ENCODE assay signal across 9 cellular contexts in the genomic region with DNA sequence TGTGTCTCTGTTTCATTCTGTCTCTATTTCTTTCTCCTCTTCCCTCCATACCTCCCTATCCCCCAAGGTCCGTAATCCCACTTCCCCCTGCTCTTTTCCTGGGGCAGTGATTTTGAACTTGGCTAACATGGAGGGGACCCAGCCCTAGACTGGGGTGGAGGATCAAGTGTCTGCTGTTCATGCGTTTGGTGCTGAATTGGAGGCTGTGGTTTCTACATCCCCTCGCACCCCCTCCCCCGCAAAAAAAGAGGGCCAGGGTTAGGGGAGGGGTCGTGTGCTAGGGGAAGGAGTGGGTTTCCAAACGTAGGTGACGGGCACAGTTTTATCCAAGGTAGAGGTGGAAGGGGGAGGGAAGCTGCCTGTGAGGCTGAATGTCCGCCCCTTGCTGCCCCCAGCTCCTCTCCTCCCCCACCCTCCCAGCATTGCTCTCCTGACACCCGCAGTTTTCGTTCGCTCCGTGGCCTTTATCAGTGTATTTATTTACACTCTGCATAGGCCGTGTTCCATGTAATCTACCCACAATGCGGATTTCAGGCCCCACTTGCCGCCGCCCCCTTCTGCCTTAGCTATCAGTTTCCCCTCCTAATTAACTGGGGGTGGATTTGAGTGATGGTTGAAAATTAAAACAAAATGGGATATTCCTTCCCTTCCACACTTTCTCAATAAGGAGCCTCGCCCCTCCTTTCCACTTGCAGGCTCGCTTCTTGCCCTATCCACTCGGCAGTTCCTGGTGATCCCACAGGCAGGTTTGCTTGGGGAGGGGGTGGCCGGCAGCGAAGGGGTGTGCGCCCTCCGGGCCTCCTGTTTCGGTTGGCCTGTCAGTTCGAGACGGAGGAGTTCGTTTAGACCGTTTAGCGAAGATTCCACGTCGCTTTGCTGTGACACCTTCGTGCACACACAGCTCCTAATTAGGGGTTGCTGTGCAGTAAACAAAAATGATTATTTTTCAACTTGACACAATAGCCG. TPM values are rescaled to one million over a fixed set of nuclear protein-coding genes. Genes with fewer than 3 reads are reported as not detected.
DNase-seq lines count a peak whose midpoint lies in the region; ATAC-seq lines count a peak whose summit lies in the region.
"Had no signal": no experiment of that assay in that cellular context is flagged by ENCODE, and none has a peak within 500 bp of the region (broad histone marks: within the 10 kb centered on the region; RNA-seq: fewer than 3 reads in every experiment).

No MANE protein-coding gene starts in this region.

- H3K4me3 Mint-ChIP-seq in activated T-cell treated with anti-CD3 and anti-CD28 coated beads, Interleukin-2, amount 50 U/mL, for 72 hours: peak overlapping the region; percentile 78 to 81

- H3K36me3 ChIP-seq in SJSA1 (no peaks in the 10 kb centered on the region), iPS-18a (ENCODE audit: control insufficient read depth, low read depth, low read length) (no peaks in the 10 kb centered on the region), stomach smooth muscle (ENCODE audit: control insufficient read depth in 2 of 2, insufficient read depth in 2 of 2, low read length in 2 of 2) (no peaks in the 10 kb centered on the region)
- H3K36me3 ChIP-seq: gastrocnemius medialis had no signal

- DNase-seq in activated T-cell treated with anti-CD3 and anti-CD28 coated beads, Interleukin-2, amount 50 U/mL, for 72 hours: no peak
- no peak for DNase-seq in activated T-cell treated with anti-CD3 and anti-CD28 coated beads for 4 hours
- DNase-seq in SJSA1 (ENCODE audit: low read depth in 1 of 2, low spot score in 2 of 2): no peak
- DNase-seq in LoVo (ENCODE audit: low spot score): no peak

- peaks cover 18% of the 10 kb centered on the region for H3K4me1 ChIP-seq in SJSA1 (replicated peaks)
- H3K4me1 ChIP-seq in iPS-18a (ENCODE audit: control insufficient read depth, low read depth, low read length): peaks cover 47% of the 10 kb centered on the region
- peaks cover 39% of the 10 kb centered on the region for H3K4me1 ChIP-seq in stomach smooth muscle (ENCODE audit: control insufficient read depth, insufficient read depth, low read length)

- no peaks in the 10 kb centered on the region for H3K9me3 Mint-ChIP-seq in activated T-cell treated with anti-CD3 and anti-CD28 coated beads, Interleukin-2, amount 50 U/mL, for 72 hours

- no peaks in the 10 kb centered on the region for H3K36me3 Mint-ChIP-seq in activated T-cell treated with anti-CD3 and anti-CD28 coated beads, Interleukin-2, amount 50 U/mL, for 72 hours (ENCODE audit: insufficient read depth in 2 of 2)

- H3K27me3 Mint-ChIP-seq in activated T-cell treated with anti-CD3 and anti-CD28 coated beads, Interleukin-2, amount 50 U/mL, for 72 hours (ENCODE audit: low read depth): peaks cover 69% of the 10 kb centered on the region

- ATAC-seq in activated T-cell treated with anti-CD3 and anti-CD28 coated beads, Interleukin-2, amount 50 U/mL, for 72 hours (replicated peaks in 1 of 2): no peak
- ATAC-seq in HG02610 (IDR thresholded peaks at IDR 0.05; ENCODE audit: unreplicated experiment) (no peak), HG03469 (IDR thresholded peaks at IDR 0.05; ENCODE audit: unreplicated experiment) (no peak)

- no peak overlapping the region for H3K27ac Mint-ChIP-seq in activated T-cell treated with anti-CD3 and anti-CD28 coated beads, Interleukin-2, amount 50 U/mL, for 72 hours

- no peaks in the 10 kb centered on the region for H3K9me3 ChIP-seq in SJSA1 (replicated peaks)
- H3K9me3 ChIP-seq in iPS-18a (ENCODE audit: control insufficient read depth, low read depth, low read length): no peaks in the 10 kb centered on the region
- no peaks in the 10 kb centered on the region for H3K9me3 ChIP-seq in stomach smooth muscle (ENCODE audit: control insufficient read depth in 2 of 2, low read length in 2 of 2)
- H3K9me3 ChIP-seq: gastrocnemius medialis had no signal

- no peak overlapping the region for H3K27ac ChIP-seq in SJSA1
- H3K27ac ChIP-seq in iPS-18a (ENCODE audit: low read length): no peak overlapping the region
- no peak overlapping the region for H3K27ac ChIP-seq in stomach smooth muscle (ENCODE audit: low read length)
- H3K27ac ChIP-seq: gastrocnemius medialis had no signal

- H3K9ac ChIP-seq in iPS-18a (ENCODE audit: low read length) (no peak overlapping the region), stomach smooth muscle (ENCODE audit: low read length in 2 of 2) (no peak overlapping the region)

- H3K4me3 ChIP-seq in SJSA1: peak overlapping the region; percentile 55; the same call in 1 of the 2 replicates
- H3K4me3 ChIP-seq in iPS-18a (ENCODE audit: low read length): peak overlapping the region; percentile 74
- H3K4me3 ChIP-seq in stomach smooth muscle (ENCODE audit: low read length in 2 of 2): peak overlapping the region; percentile 57 to 84

- H3K4me1 Mint-ChIP-seq in activated T-cell treated with anti-CD3 and anti-CD28 coated beads, Interleukin-2, amount 50 U/mL, for 72 hours (ENCODE audit: low read depth): peaks cover 29% of the 10 kb centered on the region

- H3K27me3 ChIP-seq in SJSA1 (replicated peaks): peaks cover 22% of the 10 kb centered on the region
- peaks cover 50% of the 10 kb centered on the region for H3K27me3 ChIP-seq in iPS-18a (ENCODE audit: control insufficient read depth, insufficient read depth, low read length)
- H3K27me3 ChIP-seq in stomach smooth muscle (ENCODE audit: control insufficient read depth in 1 of 2, insufficient read depth in 2 of 2, low read length in 2 of 2): no peaks in the 10 kb centered on the region

RNA-seq across cellular contexts. Expression of gene GNAO1, which starts 2.0 kb away (rescaled TPM):
- total RNA-seq in activated T-cell treated with anti-CD3 and anti-CD28 coated beads, Interleukin-2, amount 50 U/mL, for 72 hours: 10 to 100 TPM; 12.2 to 21.0 TPM
- total RNA-seq in SJSA1 (2014; rRNA removed; shearing (Covaris generic)): 5.1 and 8.5 TPM in 2 replicates
